23 cellular contexts compared by ENCODE assay signal in the genomic region with DNA sequence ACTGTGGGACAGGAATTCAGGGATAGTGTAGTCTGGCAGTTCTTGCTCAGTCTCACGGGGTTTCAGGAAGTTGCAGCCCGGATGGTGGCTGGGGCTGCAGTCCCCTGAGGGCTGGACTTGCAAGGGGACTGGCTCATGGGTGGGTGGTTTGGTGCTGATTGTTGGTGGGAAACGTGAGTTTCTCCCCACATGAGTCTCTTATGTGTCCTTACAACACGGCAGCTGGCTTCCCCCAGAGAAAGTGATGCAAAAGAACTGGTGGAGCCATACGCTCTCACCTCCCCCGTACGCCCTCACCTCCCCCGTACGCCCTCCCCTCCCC.
DNase-seq lines count a peak whose midpoint lies in the region; ATAC-seq and TF ChIP-seq lines count a peak whose summit lies in the region.
"Had no signal": no experiment of that assay in that cellular context is flagged by ENCODE, and none has a peak within 500 bp of the region (broad histone marks: within the 10 kb centered on the region; RNA-seq: fewer than 3 reads in every experiment).

No MANE protein-coding gene starts in this region.

- dilution Hi-C loops in mammary epithelial cell (cut with HindIII; ENCODE audit: low sequenced_read_pairs), result no loop called here

- no TSS peak for BruUV-seq in mammary epithelial cell (replicated peaks; lab: Mats Ljungman, UMichigan)

- H2BK15ac ChIP-seq in mesendoderm (replicated peaks; ENCODE audit: low read depth), result no peak overlapping the region

- H2BK5ac ChIP-seq in mesendoderm (ENCODE audit: low read length), result no peak overlapping the region

- no peak overlapping the region for H2BK120ac ChIP-seq in mesendoderm (ENCODE audit: low read depth, low read length)

- H2AFZ ChIP-seq in mammary epithelial cell (ENCODE audit: low read depth, low read length), result no peak overlapping the region

- no peak overlapping the region for H3K9ac ChIP-seq in mammary epithelial cell (ENCODE audit: insufficient read depth, low read length)
- H3K9ac ChIP-seq in mesendoderm (ENCODE audit: low read length), result no peak overlapping the region

- CTCF ChIA-PET in mammary epithelial cell (lab: Charles Lee; ENCODE audit: low non-redundant PET), result no interaction called here

- no peak overlapping the region for H2AK5ac ChIP-seq in mesendoderm (ENCODE audit: low read length)

- H3K27ac ChIP-seq in breast epithelium, result peak overlapping the region; percentile 60 to 71
- H3K27ac ChIP-seq in mammary epithelial cell (ENCODE audit: insufficient read depth, low read depth, low read length), result no peak overlapping the region
- peak overlapping the region; percentile 94 for H3K27ac ChIP-seq in VCaP
- H3K27ac ChIP-seq in mesendoderm (ENCODE audit: low read depth, low read length), result no peak overlapping the region
- H3K27ac ChIP-seq in spleen, result peak overlapping the region in 3 of 8 donors; percentile 3 to 76 (median 39)
- H3K27ac ChIP-seq: Peyer's patch, SJCRH30 had no signal

- no peak overlapping the region for H4K8ac ChIP-seq in mesendoderm (ENCODE audit: low read depth, low read length)

- intact Hi-C loops in breast epithelium (cut with DNase I; ENCODE audit: low total_unique reads) (no loop called here), mammary epithelial cell (cut with micrococcal nuclease) (loop anchor here (5.0 kb wide), 2 partner anchors 65 to 95 kb away; a partner anchor contains a TSS), spleen (cut with DNase I; ENCODE audit: low total_unique reads) (no loop called here)

- no peaks in the 10 kb centered on the region for H4K20me1 ChIP-seq in mammary epithelial cell (ENCODE audit: insufficient read depth, low read length)

- no peak overlapping the region for H3K23ac ChIP-seq in mesendoderm (ENCODE audit: low read length)

- no peak overlapping the region for H4K5ac ChIP-seq in mesendoderm (ENCODE audit: low read length)

- peak overlapping the region; percentile 44 for H3K56ac ChIP-seq in mesendoderm (ENCODE audit: low read length)

- no peaks in the 10 kb centered on the region for H3K27me3 ChIP-seq in breast epithelium
- H3K27me3 ChIP-seq in mammary epithelial cell (ENCODE audit: insufficient read depth, low read length), result no peaks in the 10 kb centered on the region
- H3K27me3 ChIP-seq in mesendoderm (ENCODE audit: insufficient read depth, low read length, poor library complexity), result no peaks in the 10 kb centered on the region
- no peaks in the 10 kb centered on the region for H3K27me3 ChIP-seq in spleen (replicated peaks in 1 of 7)
- H3K27me3 ChIP-seq: Peyer's patch, SJCRH30 had no signal

- H3K4me3 ChIP-seq in breast epithelium, result no peak overlapping the region
- no peak overlapping the region for H3K4me3 ChIP-seq in mammary epithelial cell (replicated peaks in 1 of 3; ENCODE audit: insufficient read depth in 1 of 3, low read depth in 2 of 3, low read length in 3 of 3)
- H3K4me3 ChIP-seq in mesendoderm (ENCODE audit: low read length), result no peak overlapping the region
- no peak overlapping the region for H3K4me3 ChIP-seq in spleen
- H3K4me3 ChIP-seq: GM12878, Peyer's patch, SJCRH30 had no signal

- H3K18ac ChIP-seq in mesendoderm (ENCODE audit: low read length), result no peak overlapping the region

- TF ChIP-seq CTCF in breast epithelium (IDR thresholded peaks at IDR 0.05), result no peak
- no peak for TF ChIP-seq CTCF in mammary epithelial cell (conservative IDR thresholded peaks at IDR 0.05 in 1 of 2, IDR thresholded peaks at IDR 0.05 in 1 of 2; ENCODE audit: extremely low read depth in 1 of 2, insufficient read depth in 1 of 2, low read depth in 1 of 2, low read length in 2 of 2)
- no peak for TF ChIP-seq CTCF in VCaP (conservative IDR thresholded peaks at IDR 0.05)
- no peak for TF ChIP-seq CTCF in spleen (IDR thresholded peaks at IDR 0.05 in 8 of 11, conservative IDR thresholded peaks at IDR 0.05 in 3 of 11)

- no peak overlapping the region for H3K4me2 ChIP-seq in mammary epithelial cell (ENCODE audit: insufficient read depth, low read depth, low read length)
- no peak overlapping the region for H3K4me2 ChIP-seq in mesendoderm (ENCODE audit: low read length)

- H3K9me3 ChIP-seq in breast epithelium (no peaks in the 10 kb centered on the region), mammary epithelial cell (replicated peaks; ENCODE audit: insufficient read depth, low read length) (no peaks in the 10 kb centered on the region), spleen (no peaks in the 10 kb centered on the region)
- H3K9me3 ChIP-seq: Caco-2, Peyer's patch, SJCRH30 had no signal

- DNase-seq in breast epithelium (ENCODE audit: low spot score in 2 of 2) (no peak), mammary epithelial cell (no peak), mesendoderm (no peak), spleen (peak; percentile 35), activated gamma-delta T cell treated with Interleukin-2 at 50 U/mL for 16 hours (no peak), HT-29 (ENCODE audit: low spot score) (no peak)
- DNase-seq: Caco-2; CD4-positive, alpha-beta T cell; DMS 273 treated with DMSO at 0.1 percent for 48 hours; DMS79 treated with DMSO at 0.1 percent for 48 hours; GOT3; KBM-7; NCI-H1105; NCI-H146; NCI-H2029; NCI-H2227 treated with DMSO at 0.1 percent for 48 hours; NCI-H510A treated with DMSO at 0.1 percent for 48 hours; NCI-H748 treated with DMSO at 0.1 percent for 48 hours; Peyer's patch; SJCRH30 had no signal

- in situ Hi-C loops in mammary epithelial cell (cut with MboI; ENCODE audit: low sequenced_read_pairs in 2 of 2), result no loop called here

- TF ChIP-seq POLR2A in breast epithelium (IDR thresholded peaks at IDR 0.05) (no peak), spleen (IDR thresholded peaks at IDR 0.05) (no peak)

- WGBS in mammary epithelial cell (ENCODE audit: low coverage, missing lambda C conversion rate), result 70% methylated on average over 6 of the region's 9 CpGs
- no CpG with 5 or more reads among the region's 9 CpGs for WGBS in mesendoderm (ENCODE audit: extremely low coverage, insufficient coverage, low lambda C conversion rate)
- WGBS in spleen, 5 donors, result 69 to 79% (median 76%) methylated on average over 7 to 9 of the region's 9 CpGs

- H3K79me1 ChIP-seq in mesendoderm (ENCODE audit: low read length), result no peaks in the 10 kb centered on the region

- H3K4me1 ChIP-seq in breast epithelium, result peaks cover 8 to 10% of the 10 kb centered on the region in 2 donors
- peaks cover 17% of the 10 kb centered on the region for H3K4me1 ChIP-seq in mammary epithelial cell (ENCODE audit: insufficient read depth, low read length)
- H3K4me1 ChIP-seq in mesendoderm (ENCODE audit: control insufficient read depth, low read depth, low read length), result no peaks in the 10 kb centered on the region
- peaks cover 0 to 24% (median 5%) of the 10 kb centered on the region in 6 donors for H3K4me1 ChIP-seq in spleen

- no peak for ATAC-seq in GM19395 (IDR thresholded peaks at IDR 0.05; ENCODE audit: unreplicated experiment)
- ATAC-seq: GM12878 had no signal

- H3K4ac ChIP-seq in mesendoderm (ENCODE audit: low read depth, low read length), result no peak overlapping the region

- H3K79me2 ChIP-seq in mammary epithelial cell (ENCODE audit: insufficient read depth, low read length) (no peaks in the 10 kb centered on the region), mesendoderm (ENCODE audit: control insufficient read depth, insufficient read depth, low read length) (no peaks in the 10 kb centered on the region)

- H3K36me3 ChIP-seq in breast epithelium, result no peaks in the 10 kb centered on the region
- no peaks in the 10 kb centered on the region for H3K36me3 ChIP-seq in mammary epithelial cell (ENCODE audit: insufficient read depth, low read length)
- no peaks in the 10 kb centered on the region for H3K36me3 ChIP-seq in mesendoderm (ENCODE audit: control insufficient read depth, insufficient read depth, low read length)
- peaks cover 0 to 43% (median 4%) of the 10 kb centered on the region in 6 donors for H3K36me3 ChIP-seq in spleen
- H3K36me3 ChIP-seq: SJCRH30 had no signal

Comparison
In these comparisons a context has a peak if more than half of its experiments do, and no peak if none do; other contexts are left out.
1. H3K27ac ChIP-seq: peak in breast epithelium (2 of 2) and VCaP (single experiment); none in mammary epithelial cell (single experiment) and mesendoderm (single experiment).